14 cellular contexts compared by ENCODE assay signal in the genomic region with DNA sequence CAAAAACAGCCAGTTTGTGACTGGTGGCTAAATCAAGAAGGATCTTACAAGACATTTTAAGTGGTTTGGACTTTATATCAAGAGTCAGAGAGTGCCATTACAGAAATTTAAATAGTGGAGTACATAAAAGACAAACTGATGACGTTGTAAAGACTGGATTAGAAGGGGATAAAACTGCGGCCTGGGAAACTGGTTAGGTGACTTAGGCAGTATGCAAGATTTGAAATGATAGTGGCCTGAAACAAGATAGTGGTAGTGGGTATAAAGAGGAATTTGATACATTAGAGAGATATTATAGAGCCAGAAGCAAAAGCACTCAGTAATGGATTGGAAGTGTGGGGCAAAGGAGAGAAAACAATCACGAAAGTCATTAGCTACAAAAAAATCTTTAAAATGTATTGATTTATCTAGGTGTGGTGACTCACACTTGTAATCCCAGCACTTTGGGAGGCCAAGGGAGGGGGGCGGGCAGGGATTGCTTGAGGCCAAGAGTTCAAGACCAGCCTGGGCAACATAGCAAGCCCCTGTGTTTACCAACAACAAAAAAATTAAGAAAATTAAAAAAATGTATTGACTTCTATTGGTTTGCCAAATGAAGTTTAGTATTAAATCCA. TPM values are rescaled to one million over a fixed set of nuclear protein-coding genes. Genes with fewer than 3 reads are reported as not detected.
A peak's percentile ranks its signal among the peaks of the same experiment; 100 is the strongest.
DNase-seq lines count a peak whose midpoint lies in the region; ATAC-seq and TF ChIP-seq lines count a peak whose summit lies in the region.
"Had no signal": no experiment of that assay in that cellular context is flagged by ENCODE, and none has a peak within 500 bp of the region (broad histone marks: within the 10 kb centered on the region; RNA-seq: fewer than 3 reads in every experiment).

No MANE protein-coding gene starts in this region.

- no peak overlapping the region for H2BK15ac ChIP-seq in mesenchymal stem cell (ENCODE audit: low read depth, poor library complexity, severe bottlenecking)

- peaks cover 0 to 2% of the 10 kb centered on the region in 2 experiments for H3K27me3 ChIP-seq in mesenchymal stem cell (ENCODE audit: control insufficient read depth in 1 of 2, insufficient read depth in 1 of 2, low read length in 2 of 2)
- H3K27me3 ChIP-seq in SJCRH30 = no peaks in the 10 kb centered on the region
- H3K27me3 ChIP-seq: cardiac muscle cell, pancreas had no signal

- no peak overlapping the region for H3K4ac ChIP-seq in mesenchymal stem cell (ENCODE audit: low read depth in 1 of 2, low read length in 2 of 2)

- H3K9me3 ChIP-seq in mesenchymal stem cell (ENCODE audit: control insufficient read depth, low read length) (no peaks in the 10 kb centered on the region), SJCRH30 (replicated peaks) (no peaks in the 10 kb centered on the region)
- H3K9me3 ChIP-seq: heart left ventricle, pancreas had no signal

- peak overlapping the region; percentile 27 for H3K4me3 Mint-ChIP-seq in WTC11
- no peak overlapping the region for H3K4me3 Mint-ChIP-seq in activated CD8-positive, alpha-beta T cell treated with anti-CD3 and anti-CD28 coated beads, Interleukin-2, amount 10 ng/mL, durations not matched to agents 7 days and 5 days

- H3K36me3 ChIP-seq in mesenchymal stem cell (ENCODE audit: control insufficient read depth in 1 of 2, insufficient read depth in 2 of 2, low read depth in 1 of 2, low read length in 2 of 2) = no peaks in the 10 kb centered on the region
- no peaks in the 10 kb centered on the region for H3K36me3 ChIP-seq in SJCRH30
- H3K36me3 ChIP-seq: cardiac muscle cell, heart left ventricle, pancreas had no signal

- no peak overlapping the region for H3K23ac ChIP-seq in mesenchymal stem cell (ENCODE audit: low read length in 2 of 2)

- no peak for TF ChIP-seq CTCF in 22Rv1 (IDR thresholded peaks at IDR 0.05)
- TF ChIP-seq CTCF in WTC11 (IDR thresholded peaks at IDR 0.05) = no peak

- H3K27ac ChIP-seq in 22Rv1 (peak overlapping the region; percentile 93), mesenchymal stem cell (ENCODE audit: low read length, poor library complexity, severe bottlenecking) (no peak overlapping the region), SJCRH30 (no peak overlapping the region)
- H3K27ac ChIP-seq: cardiac muscle cell had no signal

- no peak overlapping the region for H2BK120ac ChIP-seq in mesenchymal stem cell (ENCODE audit: low read depth, low read length)

- H4K91ac ChIP-seq in mesenchymal stem cell (ENCODE audit: low read length) = no peak overlapping the region

- 96% methylated on average over 3 of the region's 4 CpGs for WGBS in mesenchymal stem cell

- no peak overlapping the region for H3K14ac ChIP-seq in mesenchymal stem cell (ENCODE audit: low read length in 2 of 2)

- peaks cover 4% of the 10 kb centered on the region for H3K79me1 ChIP-seq in mesenchymal stem cell (replicated peaks; ENCODE audit: low read length, poor library complexity, severe bottlenecking)

- H3K4me3 ChIP-seq in mesenchymal stem cell (ENCODE audit: insufficient read depth in 1 of 2, low read depth in 1 of 2, low read length in 2 of 2) = no peak overlapping the region
- no peak overlapping the region for H3K4me3 ChIP-seq in SJCRH30

- peaks cover 6% of the 10 kb centered on the region for H3K4me1 ChIP-seq in mesenchymal stem cell (ENCODE audit: control insufficient read depth, insufficient read depth, low read depth, low read length)
- H3K4me1 ChIP-seq in SJCRH30 = no peaks in the 10 kb centered on the region; the same call in 1 of the 2 replicates

- H3K9ac ChIP-seq in mesenchymal stem cell (ENCODE audit: low read length) = peak overlapping the region; percentile 98

- ATAC-seq in WTC11 = no peak
- ATAC-seq in HG03442 (IDR thresholded peaks at IDR 0.05; ENCODE audit: unreplicated experiment) = no peak
- no peak for ATAC-seq in activated CD8-positive, alpha-beta T cell treated with anti-CD3 and anti-CD28 coated beads, Interleukin-2, amount 10 ng/mL, durations not matched to agents 7 days and 5 days
- ATAC-seq: heart left ventricle had no signal

- H3K4me2 ChIP-seq in mesenchymal stem cell (ENCODE audit: low read length, poor library complexity, severe bottlenecking) = no peak overlapping the region

- H2AFZ ChIP-seq in mesenchymal stem cell (ENCODE audit: low read depth, low read length) = no peak overlapping the region

- H3K27me3 Mint-ChIP-seq in WTC11 (ENCODE audit: low read depth) = peaks cover 9% of the 10 kb centered on the region
- peaks cover 46% of the 10 kb centered on the region for H3K27me3 Mint-ChIP-seq in activated CD8-positive, alpha-beta T cell treated with anti-CD3 and anti-CD28 coated beads, Interleukin-2, amount 10 ng/mL, durations not matched to agents 7 days and 5 days (ENCODE audit: low read depth)

- H2BK5ac ChIP-seq in mesenchymal stem cell (ENCODE audit: low read depth, low read length, poor library complexity, severe bottlenecking) = no peak overlapping the region

- POLR2A ChIA-PET in WTC11 (lab: Charles Lee) = no interaction called here
- POLR2A ChIA-PET in activated CD8-positive, alpha-beta T cell treated with anti-CD3 and anti-CD28 coated beads, Interleukin-2, amount 10 ng/mL, durations not matched to agents 7 days and 5 days (lab: Charles Lee) = no interaction called here

- peaks cover 18% of the 10 kb centered on the region for H3K4me1 Mint-ChIP-seq in WTC11
- H3K4me1 Mint-ChIP-seq in activated CD8-positive, alpha-beta T cell treated with anti-CD3 and anti-CD28 coated beads, Interleukin-2, amount 10 ng/mL, durations not matched to agents 7 days and 5 days (ENCODE audit: low read depth) = peaks cover 7% of the 10 kb centered on the region

- no peaks in the 10 kb centered on the region for H3K36me3 Mint-ChIP-seq in WTC11
- H3K36me3 Mint-ChIP-seq in activated CD8-positive, alpha-beta T cell treated with anti-CD3 and anti-CD28 coated beads, Interleukin-2, amount 10 ng/mL, durations not matched to agents 7 days and 5 days (ENCODE audit: low read depth) = no peaks in the 10 kb centered on the region

- peak overlapping the region; percentile 17; the same call in 1 of the 2 replicates for H3K27ac Mint-ChIP-seq in WTC11
- no peak overlapping the region for H3K27ac Mint-ChIP-seq in activated CD8-positive, alpha-beta T cell treated with anti-CD3 and anti-CD28 coated beads, Interleukin-2, amount 10 ng/mL, durations not matched to agents 7 days and 5 days

- no peak overlapping the region for H2BK12ac ChIP-seq in mesenchymal stem cell (ENCODE audit: low read length in 2 of 2)

- CTCF ChIA-PET in WTC11 (lab: Charles Lee) = no interaction called here
- CTCF ChIA-PET in activated CD8-positive, alpha-beta T cell treated with anti-CD3 and anti-CD28 coated beads, Interleukin-2, amount 10 ng/mL, durations not matched to agents 7 days and 5 days (lab: Charles Lee) = no interaction called here

- H3K9me3 Mint-ChIP-seq in WTC11 = no peaks in the 10 kb centered on the region
- no peaks in the 10 kb centered on the region for H3K9me3 Mint-ChIP-seq in activated CD8-positive, alpha-beta T cell treated with anti-CD3 and anti-CD28 coated beads, Interleukin-2, amount 10 ng/mL, durations not matched to agents 7 days and 5 days (ENCODE audit: insufficient read depth)

- H4K8ac ChIP-seq in mesenchymal stem cell (ENCODE audit: low read length) = no peak overlapping the region

- DNase-seq in ELF-1 (ENCODE audit: low read depth, low spot score) (peak; percentile 23), WTC11 (ENCODE audit: low spot score) (no peak), mesenchymal stem cell (no peak), SJCRH30 (no peak)
- DNase-seq in stimulated activated CD4-positive, alpha-beta T cell treated with anti-CD3 and anti-CD28 coated beads, Interleukin-15, amount 100 ng/mL, for 24 hours = no peak
- DNase-seq in activated CD8-positive, alpha-beta T cell treated with anti-CD3 and anti-CD28 coated beads, Interleukin-2, amount 10 ng/mL, durations not matched to agents 7 days and 5 days = no peak
- DNase-seq: activated CD4-positive, alpha-beta T cell treated with anti-CD3 and anti-CD28 coated beads, Interleukin-2, amount 50 U/mL, for 4 hours; activated gamma-delta T cell treated with Interleukin-2 at 50 U/mL for 16 hours; heart left ventricle; NCI-H2107; pancreas had no signal

- H2AK5ac ChIP-seq in mesenchymal stem cell (ENCODE audit: low read length, severe bottlenecking) = no peak overlapping the region

- H3K18ac ChIP-seq in mesenchymal stem cell (ENCODE audit: low read depth in 1 of 2, low read length in 2 of 2) = no peak overlapping the region

TF ChIP-seq in WTC11, 78 proteins besides CTCF, POLR2A, EP300 and RAD21:
- no peak for TF ChIP-seq EMX1 (CRISPR knock-in tag; IDR thresholded peaks at IDR 0.05)
- TF ChIP-seq, protein P1, sequence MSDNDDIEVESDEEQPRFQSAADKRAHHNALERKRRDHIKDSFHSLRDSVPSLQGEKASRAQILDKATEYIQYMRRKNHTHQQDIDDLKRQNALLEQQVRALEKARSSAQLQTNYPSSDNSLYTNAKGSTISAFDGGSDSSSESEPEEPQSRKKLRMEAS (CRISPR knock-in tag; IDR thresholded peaks at IDR 0.05) = no peak
- TF ChIP-seq FOXJ3 (CRISPR knock-in tag; IDR thresholded peaks at IDR 0.05; ENCODE audit: borderline replicate concordance) = no peak
- TF ChIP-seq, protein P2, sequence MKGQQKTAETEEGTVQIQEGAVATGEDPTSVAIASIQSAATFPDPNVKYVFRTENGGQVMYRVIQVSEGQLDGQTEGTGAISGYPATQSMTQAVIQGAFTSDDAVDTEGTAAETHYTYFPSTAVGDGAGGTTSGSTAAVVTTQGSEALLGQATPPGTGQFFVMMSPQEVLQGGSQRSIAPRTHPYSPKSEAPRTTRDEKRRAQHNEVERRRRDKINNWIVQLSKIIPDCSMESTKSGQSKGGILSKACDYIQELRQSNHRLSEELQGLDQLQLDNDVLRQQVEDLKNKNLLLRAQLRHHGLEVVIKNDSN (CRISPR knock-in tag; IDR thresholded peaks at IDR 0.05) = no peak
- TF ChIP-seq, protein P3, sequence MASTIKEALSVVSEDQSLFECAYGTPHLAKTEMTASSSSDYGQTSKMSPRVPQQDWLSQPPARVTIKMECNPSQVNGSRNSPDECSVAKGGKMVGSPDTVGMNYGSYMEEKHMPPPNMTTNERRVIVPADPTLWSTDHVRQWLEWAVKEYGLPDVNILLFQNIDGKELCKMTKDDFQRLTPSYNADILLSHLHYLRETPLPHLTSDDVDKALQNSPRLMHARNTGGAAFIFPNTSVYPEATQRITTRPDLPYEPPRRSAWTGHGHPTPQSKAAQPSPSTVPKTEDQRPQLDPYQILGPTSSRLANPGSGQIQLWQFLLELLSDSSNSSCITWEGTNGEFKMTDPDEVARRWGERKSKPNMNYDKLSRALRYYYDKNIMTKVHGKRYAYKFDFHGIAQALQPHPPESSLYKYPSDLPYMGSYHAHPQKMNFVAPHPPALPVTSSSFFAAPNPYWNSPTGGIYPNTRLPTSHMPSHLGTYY (CRISPR knock-in tag; IDR thresholded peaks at IDR 0.05) = no peak

RNA-seq across cellular contexts. Expression of a gene that starts 1.6 kb away (rescaled TPM):
- 32.6 to 40.5 TPM (median 40.5 TPM) in 3 replicates for total RNA-seq in WTC11 (2021)
- polyA plus RNA-seq in mesenchymal stem cell (2013, experiment 1 of 2) = 60.7 TPM
- 60.0 TPM for polyA plus RNA-seq in mesenchymal stem cell (2013, experiment 2 of 2)
- total RNA-seq in activated CD8-positive, alpha-beta T cell treated with anti-CD3 and anti-CD28 coated beads, Interleukin-2, amount 10 ng/mL, durations not matched to agents 7 days and 5 days = under 1 TPM; 0.42 TPM
- total RNA-seq in SJCRH30 (2014; rRNA removed; shearing (Covaris generic)) = 6.4 and 6.9 TPM in 2 replicates
